Comparison of ENCODE assay signal across 9 cellular contexts in genomic region chr15:65101418-65101890, GRCh38. TPM values are rescaled to one million over a fixed set of nuclear protein-coding genes. Genes with fewer than 3 reads are reported as not detected.
DNase-seq lines count a peak whose midpoint lies in the region; ATAC-seq and TF ChIP-seq lines count a peak whose summit lies in the region.
"Had no signal": no experiment of that assay in that cellular context is flagged by ENCODE, and none has a peak within 500 bp of the region (broad histone marks: within the 10 kb centered on the region; RNA-seq: fewer than 3 reads in every experiment).

No MANE protein-coding gene starts in this region.

- H2BK5ac ChIP-seq in H9 (ENCODE audit: insufficient read length, low read length), result no peak overlapping the region

- H3K23ac ChIP-seq in H9 (ENCODE audit: insufficient read length, low read depth, low read length), result no peak overlapping the region

- no peak overlapping the region for H2BK12ac ChIP-seq in H9 (ENCODE audit: insufficient read length, low read depth, low read length)

- no peak overlapping the region for H3K18ac ChIP-seq in H9 (ENCODE audit: insufficient read length, low read depth, low read length)

- H3K27ac ChIP-seq in H9 (ENCODE audit: insufficient read length, low read depth, low read length), result no peak overlapping the region
- no peak overlapping the region for H3K27ac ChIP-seq in caudate nucleus (ENCODE audit: low read depth, low read length)

- H3K4ac ChIP-seq in H9 (ENCODE audit: low read depth, low read length), result no peak overlapping the region

- no peak overlapping the region for H3T11ph ChIP-seq in H9 (ENCODE audit: low read length)

- no peak for ATAC-seq in HG02759 (IDR thresholded peaks at IDR 0.05; ENCODE audit: unreplicated experiment)
- no peak for ATAC-seq in GM18505 (IDR thresholded peaks at IDR 0.05; ENCODE audit: unreplicated experiment)

- H3K4me3 ChIP-seq in BE2C (ENCODE audit: low read depth, low read length), result no peak overlapping the region

- no peak overlapping the region for H4K91ac ChIP-seq in H9 (ENCODE audit: insufficient read length, low read depth, low read length)

- peak overlapping the region in 1 of 2 experiments; percentile 81; a peak in 4 of 5 replicates for H3K4me3 Mint-ChIP-seq in H9
- H3K4me3 Mint-ChIP-seq: IgD-negative memory B cell had no signal

- no peaks in the 10 kb centered on the region for H3K9me3 Mint-ChIP-seq in H9
- H3K9me3 Mint-ChIP-seq: IgD-negative memory B cell had no signal

- no peak overlapping the region for H2BK20ac ChIP-seq in H9 (ENCODE audit: low read depth, low read length, poor library complexity, severe bottlenecking)

- no peak overlapping the region for H2AFZ ChIP-seq in H9 (ENCODE audit: low read length)

- no peak overlapping the region for H2BK120ac ChIP-seq in H9 (ENCODE audit: low read depth, low read length, poor library complexity, severe bottlenecking)

- H4K8ac ChIP-seq in H9 (replicated peaks; ENCODE audit: insufficient read length, low read depth, low read length), result no peak overlapping the region

- H3K14ac ChIP-seq in H9 (ENCODE audit: insufficient read depth, low read length), result peak overlapping the region; percentile 38; the same call in 1 of the 2 replicates

- H4K5ac ChIP-seq in H9 (ENCODE audit: insufficient read length, low read depth, low read length), result no peak overlapping the region

- no peak overlapping the region for H3K56ac ChIP-seq in H9 (ENCODE audit: insufficient read length, low read depth, low read length)

- H3K4me1 ChIP-seq in BE2C (no peaks in the 10 kb centered on the region), H9 (ENCODE audit: insufficient read depth, low read length) (no peaks in the 10 kb centered on the region)

- DNase-seq in BE2C (peak; percentile 87), H9 (peak; percentile 87), SW480 (ENCODE audit: low spot score) (peak; percentile 43), caudate nucleus (lab: John Stamatoyannopoulos, UW) (peak in 45 of 61 donors; percentile 9 to 63 (median 33)), iris pigment epithelial cell (ENCODE audit: low read depth) (peak; percentile 58)
- peak; percentile 64 to 70 for DNase-seq in stimulated activated CD4-positive, alpha-beta T cell treated with anti-CD3 and anti-CD28 coated beads, Interleukin-2, amount 100 ng/mL, for 24 hours

- H3K4me1 Mint-ChIP-seq in H9, result peaks cover 4% of the 10 kb centered on the region in 2 experiments; a peak in 3 of 4 replicates

- H4K20me1 ChIP-seq in H9 (ENCODE audit: control insufficient read depth, insufficient read depth, insufficient read length), result no peaks in the 10 kb centered on the region

- H3K27me3 ChIP-seq in BE2C (no peaks in the 10 kb centered on the region), H9 (ENCODE audit: insufficient read depth, low read length) (no peaks in the 10 kb centered on the region)

- H3K79me1 ChIP-seq in H9 (ENCODE audit: insufficient read depth, low read depth, low read length, poor library complexity, severe bottlenecking), result no peaks in the 10 kb centered on the region

- H2BK15ac ChIP-seq in H9 (ENCODE audit: low read depth, low read length), result no peak overlapping the region

- peaks cover 3% of the 10 kb centered on the region for H3K23me2 ChIP-seq in H9 (ENCODE audit: insufficient read length, low read depth, low read length, poor library complexity, severe bottlenecking)

- no peaks in the 10 kb centered on the region for H3K27me3 Mint-ChIP-seq in H9 (ENCODE audit: low read depth)
- H3K27me3 Mint-ChIP-seq: IgD-negative memory B cell had no signal

- peaks cover 6 to 20% (median 8%) of the 10 kb centered on the region in 3 experiments; a peak in 6 of 7 replicates for H3K36me3 Mint-ChIP-seq in H9 (ENCODE audit: insufficient read depth in 1 of 3, low read depth in 3 of 3)

- H3K4me2 ChIP-seq in H9 (ENCODE audit: insufficient read depth, insufficient read length, low read length), result no peak overlapping the region

- no peak overlapping the region for H2AK5ac ChIP-seq in H9 (ENCODE audit: insufficient read length, low read length)

- H3K9ac ChIP-seq in H9 (ENCODE audit: extremely low read depth, insufficient read length, low read length), result no peak overlapping the region

- H3K79me2 ChIP-seq in H9 (ENCODE audit: insufficient read depth, low read length), result no peaks in the 10 kb centered on the region

- H3K27ac Mint-ChIP-seq in H9, result peak overlapping the region; percentile 16 to 91 (median 34); a peak in 4 of 7 replicates

- peaks cover 23% of the 10 kb centered on the region for H3K36me3 ChIP-seq in BE2C

- peak; percentile 98 for TF ChIP-seq CTCF in BE2C (IDR thresholded peaks at IDR 0.05; ENCODE audit: low read depth, low read length)
- peak; percentile 94 for TF ChIP-seq CTCF in H9 (conservative IDR thresholded peaks at IDR 0.05)

- WGBS in H9 (ENCODE audit: extremely low coverage, insufficient read length, low lambda C conversion rate), result no CpG with 5 or more reads among the region's 9 CpGs

- no peak for TF ChIP-seq POLR2A in GM18505 (IDR thresholded peaks at IDR 0.05; ENCODE audit: borderline replicate concordance, extremely low read depth, insufficient read depth, insufficient read length)

- H3K9me3 ChIP-seq in BE2C, result no peaks in the 10 kb centered on the region
- no peaks in the 10 kb centered on the region for H3K9me3 ChIP-seq in H9 (ENCODE audit: control insufficient read depth, low read depth, low read length)

RNA-seq across cellular contexts. Expression of gene UBAP1L, which starts 13.5 kb away (rescaled TPM):
- 4.0 TPM for polyA plus RNA-seq in BE2C (2012; ENCODE audit: insufficient read depth, insufficient read length, low read depth)
- 2.6 and 3.0 TPM in 2 replicates for total RNA-seq in H9 (2021)

RNA-seq across cellular contexts. Expression of gene KBTBD13, which starts 24.9 kb away (rescaled TPM):
- polyA plus RNA-seq in BE2C (2012; ENCODE audit: insufficient read depth, insufficient read length, low read depth), result not detected
- not detected in 2 replicates for total RNA-seq in H9 (2021)
- polyA plus RNA-seq: IgD-negative memory B cell had no signal

RNA-seq across cellular contexts. Expression of gene PDCD7, which starts 32.2 kb away (rescaled TPM):
- 19.6 TPM for polyA plus RNA-seq in BE2C (2012; ENCODE audit: insufficient read depth, insufficient read length, low read depth)
- total RNA-seq in H9 (2021), result 35.2 and 38.1 TPM in 2 replicates

RNA-seq across cellular contexts. Expression of gene RASL12, which starts 33.7 kb away (rescaled TPM):
- polyA plus RNA-seq in BE2C (2012; ENCODE audit: insufficient read depth, insufficient read length, low read depth), result 0.36 TPM
- total RNA-seq in H9 (2021), result 7.5 and 7.7 TPM in 2 replicates
- polyA plus RNA-seq: IgD-negative memory B cell had no signal

RNA-seq across cellular contexts. Expression of gene SLC51B, which starts 56.3 kb away (rescaled TPM):
- polyA plus RNA-seq in BE2C (2012; ENCODE audit: insufficient read depth, insufficient read length, low read depth), result not detected
- total RNA-seq in H9 (2021), result not detected in 2 replicates
- polyA plus RNA-seq: IgD-negative memory B cell had no signal

Comparison
In these comparisons a context has a peak if more than half of its experiments do, and no peak if none do; other contexts are left out.
1. DNase-seq: peak in every context shown above with its lines; median percentile 87 in BE2C; 87 in H9; 67 in stimulated activated CD4-positive, alpha-beta T cell treated with anti-CD3 and anti-CD28 coated beads, Interleukin-2, amount 100 ng/mL, for 24 hours; 58 in iris pigment epithelial cell; 43 in SW480; 33 in caudate nucleus.